Comparison of ENCODE assay signal across 18 cellular contexts in the genomic region with DNA sequence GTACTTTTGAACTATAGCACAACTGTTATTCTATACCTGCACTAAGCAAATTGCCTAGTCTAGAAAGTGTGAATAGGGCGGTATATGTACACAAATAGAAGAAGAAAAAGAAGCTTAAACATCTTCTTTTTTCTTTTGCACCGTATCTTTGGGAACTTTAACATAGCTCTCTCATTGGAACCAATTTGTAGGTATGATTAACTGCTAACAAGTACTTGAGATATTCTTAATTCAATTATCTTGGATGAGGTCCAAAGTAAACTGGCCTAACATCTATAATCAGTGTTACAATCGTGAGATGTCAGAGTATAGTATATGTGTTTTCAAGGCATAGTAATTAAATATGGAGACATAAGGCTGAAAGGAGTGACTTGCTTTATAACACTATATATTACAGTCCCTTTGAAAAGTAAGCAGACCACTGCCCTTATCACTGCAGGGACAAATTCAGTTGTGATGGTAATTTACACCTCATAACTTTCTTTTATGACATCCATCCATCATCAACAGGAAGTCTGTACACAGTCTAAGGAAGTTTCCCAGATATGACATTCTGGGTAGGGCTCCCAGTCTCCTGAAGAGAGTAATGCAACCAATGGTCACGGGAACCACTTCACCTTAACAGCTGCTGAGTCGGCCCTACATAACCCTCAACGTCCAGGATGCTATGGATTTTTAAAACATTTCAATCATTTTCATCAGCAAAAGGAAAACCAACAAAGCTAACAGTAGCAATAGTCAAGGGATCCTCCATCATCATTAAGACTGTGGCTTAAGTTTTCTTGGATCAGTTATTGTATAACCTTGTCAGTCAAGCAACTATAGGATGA. TPM values are rescaled to one million over a fixed set of nuclear protein-coding genes. Genes with fewer than 3 reads are reported as not detected.
A peak's percentile ranks its signal among the peaks of the same experiment; 100 is the strongest.
DNase-seq lines count a peak whose midpoint lies in the region; ATAC-seq and TF ChIP-seq lines count a peak whose summit lies in the region.
"Had no signal": no experiment of that assay in that cellular context is flagged by ENCODE, and none has a peak within 500 bp of the region (broad histone marks: within the 10 kb centered on the region; RNA-seq: fewer than 3 reads in every experiment).

No MANE protein-coding gene starts in this region.

- TF ChIP-seq RAD21 in neural cell (conservative IDR thresholded peaks at IDR 0.05): no peak

- in situ Hi-C loops in KBM-7 (cut with MboI; ENCODE audit: low pct_unique_long_range_greater_than_20kb, low sequenced_read_pairs): no loop called here

- H3K79me2 ChIP-seq in neural cell (replicated peaks; ENCODE audit: insufficient read depth, low read length): no peaks in the 10 kb centered on the region

- H3K9me3 Mint-ChIP-seq in glutamatergic neuron (ENCODE audit: unreplicated experiment): no peaks in the 10 kb centered on the region

- no peaks in the 10 kb centered on the region for H3K9me2 ChIP-seq in neural cell (ENCODE audit: insufficient read depth, low read length)

- no peak overlapping the region for H3K27ac Mint-ChIP-seq in glutamatergic neuron (ENCODE audit: unreplicated experiment)
- H3K27ac Mint-ChIP-seq: activated naive CD8-positive, alpha-beta T cell had no signal

- H3K36me3 ChIP-seq in neural cell (ENCODE audit: insufficient read depth, low read length): no peaks in the 10 kb centered on the region
- H3K36me3 ChIP-seq: esophagus squamous epithelium, right atrium auricular region had no signal

- no peak for ATAC-seq in GM19463 (IDR thresholded peaks at IDR 0.05; ENCODE audit: unreplicated experiment)

- no peaks in the 10 kb centered on the region for H3F3A ChIP-seq in neural cell (ENCODE audit: insufficient read depth, low read length, poor library complexity, severe bottlenecking)

- H3K27me3 Mint-ChIP-seq in glutamatergic neuron (ENCODE audit: unreplicated experiment): no peaks in the 10 kb centered on the region

- no peaks in the 10 kb centered on the region for H3K27me3 ChIP-seq in neural cell (ENCODE audit: insufficient read depth, low read depth, low read length)
- H3K27me3 ChIP-seq: esophagus squamous epithelium, right atrium auricular region had no signal

- H3K4me2 ChIP-seq in neural cell (ENCODE audit: low read length): no peak overlapping the region

- no peak overlapping the region for H3K4me3 ChIP-seq in neural cell (ENCODE audit: low read length)
- H3K4me3 ChIP-seq: esophagus squamous epithelium, right atrium auricular region had no signal

- no peak overlapping the region for H3K9ac ChIP-seq in neural cell (ENCODE audit: low read length)

- H3K27ac ChIP-seq in neural cell (ENCODE audit: low read length): no peak overlapping the region
- H3K27ac ChIP-seq: esophagus squamous epithelium, right atrium auricular region had no signal

- DNase-seq in NCI-H1092 treated with DMSO at 0.1 percent for 48 hours (lab: John Stamatoyannopoulos, UW) (peak; percentile 14), NCI-H1092 (lab: John Stamatoyannopoulos, UW) (no peak), NCI-H187 (lab: John Stamatoyannopoulos, UW) (peak; percentile 14 to 29), NCI-H748 treated with DMSO at 0.1 percent for 48 hours (lab: John Stamatoyannopoulos, UW) (peak; percentile 94), KBM-7 (no peak), glutamatergic neuron (no peak)
- DNase-seq: 8988T; activated CD4-positive, alpha-beta T cell treated with anti-CD3 and anti-CD28 coated beads for 1 hour; AML-193; effector memory CD4-positive, alpha-beta T cell; esophagus squamous epithelium; kidney glomerular epithelial cell; stimulated activated CD4-positive, alpha-beta T cell treated with anti-CD3 and anti-CD28 coated beads, Interleukin-12 subunit alpha, Interleukin-12 subunit beta, amount 100 ng/mL, for 4 hours had no signal

- no peaks in the 10 kb centered on the region for H3K4me1 Mint-ChIP-seq in glutamatergic neuron (ENCODE audit: low read depth, unreplicated experiment)

- no peak overlapping the region for H3K4me3 Mint-ChIP-seq in glutamatergic neuron (ENCODE audit: unreplicated experiment)
- H3K4me3 Mint-ChIP-seq: activated naive CD8-positive, alpha-beta T cell had no signal

- no peaks in the 10 kb centered on the region for H3K36me3 Mint-ChIP-seq in glutamatergic neuron (ENCODE audit: unreplicated experiment)
- H3K36me3 Mint-ChIP-seq: activated naive CD8-positive, alpha-beta T cell had no signal

- H3K9me3 ChIP-seq in neural cell (ENCODE audit: low read length): no peaks in the 10 kb centered on the region
- H3K9me3 ChIP-seq: esophagus squamous epithelium, right atrium auricular region had no signal

- peak; percentile 56 for TF ChIP-seq EP300 in neural cell (conservative IDR thresholded peaks at IDR 0.05; ENCODE audit: poor library complexity, severe bottlenecking)

- TF ChIP-seq CTCF in neural cell (IDR thresholded peaks at IDR 0.05; ENCODE audit: poor library complexity, severe bottlenecking) (no peak), glutamatergic neuron (IDR thresholded peaks at IDR 0.05; ENCODE audit: partially characterized antibody, unreplicated experiment) (no peak)

- no peak overlapping the region for H2AFZ ChIP-seq in neural cell (ENCODE audit: low read depth, low read length)

- H4K20me1 ChIP-seq in neural cell (ENCODE audit: insufficient read depth): no peaks in the 10 kb centered on the region

TF ChIP-seq in neural cell, 6 proteins besides CTCF, POLR2A, EP300 and RAD21:
- TF ChIP-seq EZH2 (IDR thresholded peaks at IDR 0.05; ENCODE audit: borderline replicate concordance, insufficient read depth, low read length, poor library complexity, severe bottlenecking): no peak
- TF ChIP-seq, protein P1, sequence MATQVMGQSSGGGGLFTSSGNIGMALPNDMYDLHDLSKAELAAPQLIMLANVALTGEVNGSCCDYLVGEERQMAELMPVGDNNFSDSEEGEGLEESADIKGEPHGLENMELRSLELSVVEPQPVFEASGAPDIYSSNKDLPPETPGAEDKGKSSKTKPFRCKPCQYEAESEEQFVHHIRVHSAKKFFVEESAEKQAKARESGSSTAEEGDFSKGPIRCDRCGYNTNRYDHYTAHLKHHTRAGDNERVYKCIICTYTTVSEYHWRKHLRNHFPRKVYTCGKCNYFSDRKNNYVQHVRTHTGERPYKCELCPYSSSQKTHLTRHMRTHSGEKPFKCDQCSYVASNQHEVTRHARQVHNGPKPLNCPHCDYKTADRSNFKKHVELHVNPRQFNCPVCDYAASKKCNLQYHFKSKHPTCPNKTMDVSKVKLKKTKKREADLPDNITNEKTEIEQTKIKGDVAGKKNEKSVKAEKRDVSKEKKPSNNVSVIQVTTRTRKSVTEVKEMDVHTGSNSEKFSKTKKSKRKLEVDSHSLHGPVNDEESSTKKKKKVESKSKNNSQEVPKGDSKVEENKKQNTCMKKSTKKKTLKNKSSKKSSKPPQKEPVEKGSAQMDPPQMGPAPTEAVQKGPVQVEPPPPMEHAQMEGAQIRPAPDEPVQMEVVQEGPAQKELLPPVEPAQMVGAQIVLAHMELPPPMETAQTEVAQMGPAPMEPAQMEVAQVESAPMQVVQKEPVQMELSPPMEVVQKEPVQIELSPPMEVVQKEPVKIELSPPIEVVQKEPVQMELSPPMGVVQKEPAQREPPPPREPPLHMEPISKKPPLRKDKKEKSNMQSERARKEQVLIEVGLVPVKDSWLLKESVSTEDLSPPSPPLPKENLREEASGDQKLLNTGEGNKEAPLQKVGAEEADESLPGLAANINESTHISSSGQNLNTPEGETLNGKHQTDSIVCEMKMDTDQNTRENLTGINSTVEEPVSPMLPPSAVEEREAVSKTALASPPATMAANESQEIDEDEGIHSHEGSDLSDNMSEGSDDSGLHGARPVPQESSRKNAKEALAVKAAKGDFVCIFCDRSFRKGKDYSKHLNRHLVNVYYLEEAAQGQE (IDR thresholded peaks at IDR 0.05; ENCODE audit: borderline replicate concordance): no peak
- TF ChIP-seq SMC3 (conservative IDR thresholded peaks at IDR 0.05; ENCODE audit: poor library complexity): no peak
- no peak for TF ChIP-seq TAF1 (IDR thresholded peaks at IDR 0.05; ENCODE audit: low read depth)
- no peak for TF ChIP-seq MXI1 (conservative IDR thresholded peaks at IDR 0.05; ENCODE audit: poor library complexity, severe bottlenecking)
- no peak for TF ChIP-seq POLR2AphosphoS5 (IDR thresholded peaks at IDR 0.05)
TF ChIP-seq in neural cell: peak in this region for 0.

RNA-seq across cellular contexts. Expression of a gene that starts 37.6 kb away (rescaled TPM):
- polyA plus RNA-seq in neural cell: 23.2 and 28.4 TPM in 2 replicates
- polyA minus RNA-seq in neural cell: 42.9 and 49.7 TPM in 2 replicates
- 0.56 TPM for total RNA-seq in glutamatergic neuron (ENCODE audit: unreplicated experiment)
- total RNA-seq: activated CD8-positive, alpha-beta memory T cell treated with anti-CD3 and anti-CD28 coated beads for 36 hours had no signal

Comparison
In these comparisons a context has a peak if more than half of its experiments do, and no peak if none do; other contexts are left out.
1. DNase-seq: peak in NCI-H1092 treated with DMSO at 0.1 percent for 48 hours (single experiment), NCI-H187 (2 of 2) and NCI-H748 treated with DMSO at 0.1 percent for 48 hours (single experiment); none in NCI-H1092 (single experiment), KBM-7 (single experiment) and glutamatergic neuron (single experiment).